ENCODE assay signal across 22 cellular contexts in the genomic region with DNA sequence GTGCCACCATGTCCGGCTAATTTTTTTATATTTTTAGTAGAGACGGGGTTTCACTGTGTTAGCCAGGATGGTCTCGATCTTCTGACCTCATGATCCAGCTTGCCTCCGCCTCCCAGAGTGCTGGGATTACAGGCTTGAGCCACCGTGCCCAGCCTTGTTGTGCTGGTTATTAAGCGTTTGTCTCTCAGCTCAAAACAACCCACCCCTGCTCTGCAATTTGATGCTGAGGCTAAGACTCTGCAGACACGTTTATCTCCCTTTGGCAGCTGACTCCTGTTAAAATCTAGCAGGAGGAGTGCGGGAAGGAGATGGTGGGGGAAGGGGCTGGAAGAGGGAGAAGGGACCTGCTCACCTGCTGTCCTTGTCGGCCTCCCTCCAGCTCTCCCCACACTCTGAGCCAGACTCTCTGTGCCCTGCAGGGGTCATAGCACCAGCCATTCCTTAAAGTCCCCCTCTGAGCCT. TPM values are rescaled to one million over a fixed set of nuclear protein-coding genes. Genes with fewer than 3 reads are reported as not detected.
DNase-seq lines count a peak whose midpoint lies in the region; ATAC-seq and TF ChIP-seq lines count a peak whose summit lies in the region.
"Had no signal": no experiment of that assay in that cellular context is flagged by ENCODE, and none has a peak within 500 bp of the region (broad histone marks: within the 10 kb centered on the region; RNA-seq: fewer than 3 reads in every experiment).

No MANE protein-coding gene starts in this region.

- no peaks in the 10 kb centered on the region for H3K79me1 ChIP-seq in mesendoderm (ENCODE audit: low read length)

- H2AK5ac ChIP-seq in mesendoderm (ENCODE audit: low read length), result no peak overlapping the region

- no peak overlapping the region for H3K4me2 ChIP-seq in mesendoderm (ENCODE audit: low read length)

- TF ChIP-seq POLR2A in breast epithelium (IDR thresholded peaks at IDR 0.05), result no peak
- TF ChIP-seq POLR2A in body of pancreas (IDR thresholded peaks at IDR 0.05), result no peak
- TF ChIP-seq POLR2A in vagina (IDR thresholded peaks at IDR 0.05), result no peak

- POLR2A ChIA-PET in MCF 10A (lab: Yijun Ruan, JAX), result interaction anchor here (0.6 to 2.6 kb wide), 3 partner anchors 30 to 99 kb away, joined by 3 to 14 read pairs (median 3); a partner anchor contains a TSS

- H3K27ac ChIP-seq in breast epithelium (no peak overlapping the region), body of pancreas (peak overlapping the region; percentile 32 to 99 (median 98)), mesendoderm (ENCODE audit: low read depth, low read length) (no peak overlapping the region), vagina (peak overlapping the region; percentile 45), substantia nigra (ENCODE audit: low read depth, low read length, poor library complexity, severe bottlenecking) (no peak overlapping the region)
- H3K27ac ChIP-seq: cardiac muscle cell, neutrophil, SJSA1, thyroid gland had no signal

- H3K4me3 Mint-ChIP-seq in MCF 10A (ENCODE audit: unreplicated experiment), result no peak overlapping the region
- H3K4me3 Mint-ChIP-seq: activated naive CD8-positive, alpha-beta T cell treated with anti-CD3 and anti-CD28 coated beads, Interleukin-2, amount 50 U/mL, for 24 hours; stimulated activated naive B cell treated with anti-CD40 and anti-IgM and Interleukin-4, amounts not matched to agents 10 μg/mL and 1 μg/mL and 100 μg/mL, for 72 hours had no signal

- H3K27me3 Mint-ChIP-seq in MCF 10A (ENCODE audit: insufficient read depth, unreplicated experiment), result no peaks in the 10 kb centered on the region
- H3K27me3 Mint-ChIP-seq: activated naive CD8-positive, alpha-beta T cell treated with anti-CD3 and anti-CD28 coated beads, Interleukin-2, amount 50 U/mL, for 24 hours; stimulated activated naive B cell treated with anti-CD40 and anti-IgM and Interleukin-4, amounts not matched to agents 10 μg/mL and 1 μg/mL and 100 μg/mL, for 72 hours had no signal

- H3K9me3 ChIP-seq in breast epithelium (peaks cover 0 to under 1% of the 10 kb centered on the region in 2 donors), body of pancreas (no peaks in the 10 kb centered on the region), vagina (no peaks in the 10 kb centered on the region)
- H3K9me3 ChIP-seq: neutrophil, SJSA1, thyroid gland had no signal

- TF ChIP-seq CTCF in MCF 10A (IDR thresholded peaks at IDR 0.05; ENCODE audit: unreplicated experiment), result no peak
- no peak for TF ChIP-seq CTCF in breast epithelium (IDR thresholded peaks at IDR 0.05)
- no peak for TF ChIP-seq CTCF in body of pancreas (IDR thresholded peaks at IDR 0.05)
- no peak for TF ChIP-seq CTCF in vagina (IDR thresholded peaks at IDR 0.05)

- no peak overlapping the region for H2BK120ac ChIP-seq in mesendoderm (ENCODE audit: low read depth, low read length)

- peaks cover 7% of the 10 kb centered on the region for H3K9me3 Mint-ChIP-seq in MCF 10A (ENCODE audit: unreplicated experiment)
- H3K9me3 Mint-ChIP-seq: activated naive CD8-positive, alpha-beta T cell treated with anti-CD3 and anti-CD28 coated beads, Interleukin-2, amount 50 U/mL, for 24 hours had no signal

- no peak overlapping the region for H3K4ac ChIP-seq in mesendoderm (ENCODE audit: low read depth, low read length)

- peak overlapping the region; percentile 27 for H3K27ac Mint-ChIP-seq in MCF 10A (ENCODE audit: low read depth, unreplicated experiment)
- H3K27ac Mint-ChIP-seq: activated naive CD8-positive, alpha-beta T cell treated with anti-CD3 and anti-CD28 coated beads, Interleukin-2, amount 50 U/mL, for 24 hours; stimulated activated naive B cell treated with anti-CD40 and anti-IgM and Interleukin-4, amounts not matched to agents 10 μg/mL and 1 μg/mL and 100 μg/mL, for 72 hours had no signal

- H3K56ac ChIP-seq in mesendoderm (ENCODE audit: low read length), result no peak overlapping the region

- H3K36me3 ChIP-seq in breast epithelium (no peaks in the 10 kb centered on the region), body of pancreas (replicated peaks in 1 of 2; ENCODE audit: insufficient read depth in 1 of 2, low read depth in 2 of 2) (no peaks in the 10 kb centered on the region), mesendoderm (ENCODE audit: control insufficient read depth, insufficient read depth, low read length) (no peaks in the 10 kb centered on the region), vagina (no peaks in the 10 kb centered on the region)
- H3K36me3 ChIP-seq: cardiac muscle cell, neutrophil, SJSA1, thyroid gland had no signal

- WGBS in body of pancreas, 2 donors, result 55 to 81% methylated on average over 8 to 9 of the region's 9 CpGs
- WGBS in mesendoderm (ENCODE audit: extremely low coverage, insufficient coverage, low lambda C conversion rate), result no CpG with 5 or more reads among the region's 9 CpGs

- H2BK5ac ChIP-seq in mesendoderm (ENCODE audit: low read length), result no peak overlapping the region

- H3K9ac ChIP-seq in mesendoderm (ENCODE audit: low read length), result no peak overlapping the region

- peaks cover 16% of the 10 kb centered on the region for H3K36me3 Mint-ChIP-seq in MCF 10A (ENCODE audit: insufficient read depth, unreplicated experiment)
- H3K36me3 Mint-ChIP-seq: stimulated activated naive B cell treated with anti-CD40 and anti-IgM and Interleukin-4, amounts not matched to agents 10 μg/mL and 1 μg/mL and 100 μg/mL, for 72 hours had no signal

- H4K8ac ChIP-seq in mesendoderm (ENCODE audit: low read depth, low read length), result no peak overlapping the region

- no peak overlapping the region for H3K23ac ChIP-seq in mesendoderm (ENCODE audit: low read length)

- no peak overlapping the region for H3K4me3 ChIP-seq in breast epithelium
- H3K4me3 ChIP-seq in body of pancreas, result no peak overlapping the region
- no peak overlapping the region for H3K4me3 ChIP-seq in mesendoderm (ENCODE audit: low read length)
- H3K4me3 ChIP-seq in vagina, result no peak overlapping the region
- H3K4me3 ChIP-seq: cardiac muscle cell, SJSA1, thyroid gland had no signal

- H3K27me3 ChIP-seq in breast epithelium (no peaks in the 10 kb centered on the region), body of pancreas (no peaks in the 10 kb centered on the region), mesendoderm (ENCODE audit: insufficient read depth, low read length, poor library complexity) (no peaks in the 10 kb centered on the region), vagina (no peaks in the 10 kb centered on the region)
- H3K27me3 ChIP-seq: cardiac muscle cell, neutrophil, SJSA1, thyroid gland had no signal

- H3K4me1 ChIP-seq in breast epithelium (no peaks in the 10 kb centered on the region), body of pancreas (peaks cover 57% of the 10 kb centered on the region), mesendoderm (ENCODE audit: control insufficient read depth, low read depth, low read length) (peaks cover 3% of the 10 kb centered on the region), vagina (peaks cover 72% of the 10 kb centered on the region)

- no peak for DNase-seq in MCF 10A (ENCODE audit: unreplicated experiment)
- no peak for DNase-seq in breast epithelium (ENCODE audit: low spot score in 2 of 2)
- peak in 1 of 4 donors; percentile 27 for DNase-seq in body of pancreas
- DNase-seq in mesendoderm, result peak; percentile 66
- no peak for DNase-seq in vagina (ENCODE audit: extremely low spot score in 2 of 2)
- DNase-seq in activated CD4-positive, alpha-beta T cell treated with anti-CD3 and anti-CD28 coated beads for 1 hour, result no peak
- no peak for DNase-seq in substantia nigra (lab: John Stamatoyannopoulos, UW)
- DNase-seq: activated CD4-positive, CD25-positive, alpha-beta regulatory T cell; activated naive CD8-positive, alpha-beta T cell treated with anti-CD3 and anti-CD28 coated beads, Interleukin-2, amount 50 U/mL, for 24 hours; C1 segment of cervical spinal cord; effector memory CD4-positive, alpha-beta T cell; hypothalamus; MM.1S; NCI-H187; NCI-H524 treated with DMSO at 0.1 percent for 48 hours; stimulated activated CD4-positive, alpha-beta T cell treated with anti-CD3 and anti-CD28 coated beads, Interleukin-15, amount 100 ng/mL, for 24 hours; stimulated activated naive B cell treated with anti-CD40 and anti-IgM and Interleukin-4, amounts not matched to agents 10 μg/mL and 1 μg/mL and 100 μg/mL, for 72 hours; thyroid gland had no signal

- BruUV-seq in MCF 10A (replicated peaks; lab: Mats Ljungman, UMichigan), result no TSS peak

- CTCF ChIA-PET in MCF 10A (lab: Yijun Ruan, JAX), result interaction anchor here (0.6 to 20.4 kb wide), 3 partner anchors 13 to 295 kb away, joined by 3 to 458 read pairs (median 4); no protein-coding TSS in a partner anchor

- ATAC-seq in body of pancreas (no peak), HG02938 (IDR thresholded peaks at IDR 0.05; ENCODE audit: unreplicated experiment) (no peak)
- ATAC-seq: activated naive CD8-positive, alpha-beta T cell treated with anti-CD3 and anti-CD28 coated beads, Interleukin-2, amount 50 U/mL, for 24 hours; stimulated activated naive B cell treated with anti-CD40 and anti-IgM and Interleukin-4, amounts not matched to agents 10 μg/mL and 1 μg/mL and 100 μg/mL, for 72 hours had no signal

- H3K18ac ChIP-seq in mesendoderm (ENCODE audit: low read length), result no peak overlapping the region

- no peak overlapping the region for H2BK15ac ChIP-seq in mesendoderm (replicated peaks; ENCODE audit: low read depth)

- H4K5ac ChIP-seq in mesendoderm (ENCODE audit: low read length), result no peak overlapping the region

- intact Hi-C loops in MCF 10A (cut with micrococcal nuclease) (no loop called here), breast epithelium (cut with DNase I; ENCODE audit: low total_unique reads) (no loop called here), body of pancreas (cut with DNase I) (no loop called here), vagina (cut with DNase I) (no loop called here)

- H3K4me1 Mint-ChIP-seq in MCF 10A (ENCODE audit: insufficient read depth, unreplicated experiment), result peaks cover 40% of the 10 kb centered on the region

- no peaks in the 10 kb centered on the region for H3K79me2 ChIP-seq in mesendoderm (ENCODE audit: control insufficient read depth, insufficient read depth, low read length)

RNA-seq across cellular contexts. Expression of a gene that starts 29.9 kb away (rescaled TPM):
- total RNA-seq in MCF 10A (2022) (8.8 and 12.8 TPM in 2 replicates), breast epithelium (10 to 100 TPM; 25.2 to 26.5 (median 26.2) TPM), body of pancreas (100 to 1,000 TPM; 269 to 446 TPM), vagina (128 TPM)
- polyA plus RNA-seq in mesendoderm (2013, experiment 1 of 2), result 69.8 TPM
- polyA plus RNA-seq in mesendoderm (2013, experiment 2 of 2), result 71.3 TPM

RNA-seq across cellular contexts. Expression of a gene that starts 43.3 kb away (rescaled TPM):
- 15.7 and 24.7 TPM in 2 replicates for total RNA-seq in MCF 10A (2022)
- 10 to 100 TPM; 15.4 to 46.0 (median 31.5) TPM for total RNA-seq in breast epithelium
- 10 to 100 TPM; 29.0 to 43.1 TPM for total RNA-seq in body of pancreas
- polyA plus RNA-seq in mesendoderm (2013, experiment 1 of 2), result 6.4 TPM
- 5.0 TPM for polyA plus RNA-seq in mesendoderm (2013, experiment 2 of 2)
- total RNA-seq in vagina, result 24.6 TPM

Comparison
In these comparisons a context has a peak if more than half of its experiments do, and no peak if none do; other contexts are left out.
1. H3K27ac ChIP-seq: peak in body of pancreas (4 of 4) and vagina (single experiment); none in breast epithelium (0 of 2), mesendoderm (single experiment) and substantia nigra (single experiment).